ENCODE assay signal across 1 cellular context in the genomic region with DNA sequence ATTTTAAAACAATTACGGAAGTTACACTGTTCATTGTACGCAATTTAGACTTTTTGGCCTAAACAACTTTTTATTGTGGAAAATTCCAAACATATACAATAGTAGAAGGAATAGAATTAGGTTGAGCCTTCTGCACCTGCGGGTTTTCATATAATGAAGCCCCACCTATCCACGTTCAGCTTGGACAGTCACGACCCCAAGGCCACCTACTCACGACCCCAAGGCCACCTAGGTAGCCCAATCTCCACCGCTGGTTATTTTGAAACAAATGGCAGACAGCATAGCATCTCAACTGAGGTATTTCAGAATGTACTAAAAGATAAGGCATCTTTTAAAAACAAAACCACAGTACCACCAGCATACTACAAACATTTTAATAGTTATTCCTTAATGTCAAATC.
TF ChIP-seq lines count a peak whose summit lies in the region.

No MANE protein-coding gene starts in this region.

TF ChIP-seq in endothelial cell of umbilical vein, 7 proteins besides CTCF, POLR2A, EP300 and RAD21:
- no peak for TF ChIP-seq FOS (IDR thresholded peaks at IDR 0.05; ENCODE audit: borderline replicate concordance, insufficient read depth, low read length)
- no peak for TF ChIP-seq EZH2 (IDR thresholded peaks at IDR 0.05; ENCODE audit: borderline replicate concordance, low read depth, low read length, severe bottlenecking)
- no peak for TF ChIP-seq MYC (IDR thresholded peaks at IDR 0.05; ENCODE audit: low read depth, low read length)
- no peak for TF ChIP-seq MAX (IDR thresholded peaks at IDR 0.05; ENCODE audit: insufficient read depth, insufficient read length)
- no peak for TF ChIP-seq GATA2 (IDR thresholded peaks at IDR 0.05; ENCODE audit: insufficient read depth, insufficient read length, low read depth, low read length)
- no peak for TF ChIP-seq POLR2AphosphoS5 (IDR thresholded peaks at IDR 0.05; ENCODE audit: insufficient read depth, low read depth, low read length)
- TF ChIP-seq JUN (IDR thresholded peaks at IDR 0.05; ENCODE audit: borderline replicate concordance, insufficient read depth, insufficient read length, low read depth) = no peak
